13 cellular contexts compared by ENCODE assay signal in the genomic region with DNA sequence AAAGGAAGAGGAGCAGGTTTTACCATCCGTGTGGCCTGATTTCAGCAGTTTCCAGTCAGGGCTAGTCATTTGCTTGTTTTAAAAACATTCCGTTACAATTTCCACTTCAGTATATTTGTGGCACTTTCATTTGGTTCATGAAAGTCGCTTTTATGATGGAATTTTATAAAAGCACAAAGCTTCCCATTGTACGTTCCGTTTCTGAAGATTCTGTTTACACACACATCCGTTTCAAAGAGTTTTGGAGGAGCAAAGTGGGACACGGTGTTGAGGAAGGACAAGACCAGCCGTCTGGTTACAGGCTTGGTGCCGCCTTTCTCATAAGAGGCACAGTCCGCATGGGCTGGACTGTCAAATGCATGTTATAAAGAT.
DNase-seq lines count a peak whose midpoint lies in the region; ATAC-seq and FAIRE-seq lines count a peak whose summit lies in the region.
"Had no signal": no experiment of that assay in that cellular context is flagged by ENCODE, and none has a peak within 500 bp of the region (broad histone marks: within the 10 kb centered on the region; RNA-seq: fewer than 3 reads in every experiment).

No MANE protein-coding gene starts in this region.

- POLR2A ChIA-PET in CD8-positive, alpha-beta memory T cell (lab: Charles Lee) = no interaction called here

- no peaks in the 10 kb centered on the region for H3K9me3 Mint-ChIP-seq in CD8-positive, alpha-beta memory T cell
- H3K9me3 Mint-ChIP-seq in immature natural killer cell = no peaks in the 10 kb centered on the region

- CTCF ChIA-PET in CD8-positive, alpha-beta memory T cell (lab: Charles Lee) = interaction anchor here (1.5 kb wide), 1 partner anchor 15 kb away, joined by 4 read pairs; no protein-coding TSS in a partner anchor

- ATAC-seq in GM18519 (IDR thresholded peaks at IDR 0.05; ENCODE audit: low FRiP score, unreplicated experiment) = no peak

- H3K36me3 ChIP-seq in CD8-positive, alpha-beta memory T cell (ENCODE audit: insufficient read depth, low read length) = no peaks in the 10 kb centered on the region
- no peaks in the 10 kb centered on the region for H3K36me3 ChIP-seq in SK-N-MC (ENCODE audit: insufficient read depth, low read length)
- no peaks in the 10 kb centered on the region for H3K36me3 ChIP-seq in rectal smooth muscle tissue (ENCODE audit: control insufficient read depth, insufficient read depth, low read length)
- no peaks in the 10 kb centered on the region for H3K36me3 ChIP-seq in small intestine (ENCODE audit: control insufficient read depth in 2 of 2, insufficient read depth in 2 of 2, low read length in 2 of 2)

- no peak overlapping the region for H3K27ac ChIP-seq in CD8-positive, alpha-beta memory T cell (ENCODE audit: low read depth, low read length)
- H3K27ac ChIP-seq in SK-N-MC = peak overlapping the region; percentile 12; the same call in 1 of the 2 replicates
- H3K27ac ChIP-seq in rectal smooth muscle tissue (ENCODE audit: low read depth, low read length) = peak overlapping the region; percentile 97
- peak overlapping the region in 1 of 2 donors; percentile 96 for H3K27ac ChIP-seq in small intestine (ENCODE audit: low read depth in 1 of 2, low read length in 1 of 2)

- WGBS in small intestine, 3 donors = 88 to 92% (median 91%) methylated on average over 10 of the region's 10 CpGs

- H3K9me3 ChIP-seq in CD8-positive, alpha-beta memory T cell (ENCODE audit: low read length) = no peaks in the 10 kb centered on the region
- no peaks in the 10 kb centered on the region for H3K9me3 ChIP-seq in SK-N-MC (ENCODE audit: low read depth, low read length)
- no peaks in the 10 kb centered on the region for H3K9me3 ChIP-seq in small intestine (ENCODE audit: control insufficient read depth, low read depth)

- H3K4me3 Mint-ChIP-seq in CD8-positive, alpha-beta memory T cell = peak overlapping the region in 3 of 7 donors; percentile 41 to 61 (median 52)
- H3K4me3 Mint-ChIP-seq in immature natural killer cell = peak overlapping the region; percentile 13 to 58 (median 33)

- H3K27ac Mint-ChIP-seq in CD8-positive, alpha-beta memory T cell = peak overlapping the region in 7 of 8 donors; percentile 47 to 88 (median 66)
- peak overlapping the region in 5 of 6 donors; percentile 49 to 81 (median 62) for H3K27ac Mint-ChIP-seq in immature natural killer cell

- H3K27me3 ChIP-seq in CD8-positive, alpha-beta memory T cell (ENCODE audit: insufficient read depth, low read length, poor library complexity, severe bottlenecking) = no peaks in the 10 kb centered on the region
- H3K27me3 ChIP-seq in rectal smooth muscle tissue (ENCODE audit: control insufficient read depth, insufficient read depth, low read length) (no peaks in the 10 kb centered on the region), small intestine (ENCODE audit: control insufficient read depth in 2 of 2, insufficient read depth in 2 of 2, low read length in 2 of 2) (no peaks in the 10 kb centered on the region)

- H3K4me1 ChIP-seq in CD8-positive, alpha-beta memory T cell (ENCODE audit: insufficient read depth, low read length) = peaks cover 10% of the 10 kb centered on the region
- peaks cover 25% of the 10 kb centered on the region for H3K4me1 ChIP-seq in rectal smooth muscle tissue (ENCODE audit: control insufficient read depth, insufficient read depth, low read length)
- peaks cover 0 to 7% of the 10 kb centered on the region in 2 donors for H3K4me1 ChIP-seq in small intestine (ENCODE audit: control insufficient read depth in 2 of 2, insufficient read depth in 1 of 2, low read depth in 1 of 2, low read length in 1 of 2)

- no peaks in the 10 kb centered on the region for H3K27me3 Mint-ChIP-seq in CD8-positive, alpha-beta memory T cell
- H3K27me3 Mint-ChIP-seq in immature natural killer cell (ENCODE audit: low read depth in 3 of 3) = peaks cover 0 to 12% (median 11%) of the 10 kb centered on the region in 3 donors

- peaks cover 0 to 7% (median 0%) of the 10 kb centered on the region in 3 donors for H3K36me3 Mint-ChIP-seq in CD8-positive, alpha-beta memory T cell
- no peaks in the 10 kb centered on the region for H3K36me3 Mint-ChIP-seq in immature natural killer cell

- no peak overlapping the region for H3K4me3 ChIP-seq in CD8-positive, alpha-beta memory T cell (ENCODE audit: low read length)
- H3K4me3 ChIP-seq in SK-N-MC (no peak overlapping the region), rectal smooth muscle tissue (ENCODE audit: low read length) (no peak overlapping the region), small intestine (ENCODE audit: low read depth in 1 of 2, low read length in 2 of 2) (no peak overlapping the region)

- peaks cover 15 to 45% (median 21%) of the 10 kb centered on the region in 3 donors for H3K4me1 Mint-ChIP-seq in CD8-positive, alpha-beta memory T cell
- H3K4me1 Mint-ChIP-seq in immature natural killer cell = peaks cover 14 to 16% of the 10 kb centered on the region in 2 donors

- DNase-seq in CD8-positive, alpha-beta memory T cell = no peak
- DNase-seq in SK-N-MC (ENCODE audit: low read depth, low spot score) (no peak), immature natural killer cell (no peak), iPS-NIHi7 (ENCODE audit: extremely low spot score) (no peak), small intestine (no peak)
- no peak for DNase-seq in activated CD8-positive, alpha-beta memory T cell treated with anti-CD3 and anti-CD28 coated beads, Interleukin-2, amount 50 U/mL, for 4 hours
- DNase-seq: activated CD8-positive, alpha-beta memory T cell treated with anti-CD3 and anti-CD28 coated beads for 24 hours; kidney glomerular epithelial cell; NCI-H1105 treated with DMSO at 0.1 percent for 48 hours; SW 1271 had no signal

- H3K9ac ChIP-seq in SK-N-MC (ENCODE audit: insufficient read length) (no peak overlapping the region), rectal smooth muscle tissue (ENCODE audit: low read length) (no peak overlapping the region)

- no peak for FAIRE-seq in small intestine (lab: Jason Lieb, UNC)
- FAIRE-seq: D721Med had no signal
